In genomic region chr6:24313477-24314141, GRCh38 we compare ENCODE assay signal across 1 cellular context.
TF ChIP-seq lines count a peak whose summit lies in the region.

No MANE protein-coding gene starts in this region.

TF ChIP-seq in IMR-90, 13 proteins besides CTCF, POLR2A, EP300 and RAD21 (continued from another document):
- no peak for TF ChIP-seq ELK1 (IDR thresholded peaks at IDR 0.05; ENCODE audit: borderline replicate concordance, low read depth, low read length)
- TF ChIP-seq RFX5 (IDR thresholded peaks at IDR 0.05; ENCODE audit: low read depth, low read length), result no peak
- TF ChIP-seq NFE2L2 (IDR thresholded peaks at IDR 0.05; ENCODE audit: low read depth, low read length), result no peak
- no peak for TF ChIP-seq CHD1 (IDR thresholded peaks at IDR 0.05; ENCODE audit: low read depth, low read length)
- no peak; the same call in 1 of the 2 replicates for TF ChIP-seq BHLHE40 (IDR thresholded peaks at IDR 0.05; ENCODE audit: low read depth, low read length)
